8 cellular contexts compared by ENCODE assay signal in the genomic region with DNA sequence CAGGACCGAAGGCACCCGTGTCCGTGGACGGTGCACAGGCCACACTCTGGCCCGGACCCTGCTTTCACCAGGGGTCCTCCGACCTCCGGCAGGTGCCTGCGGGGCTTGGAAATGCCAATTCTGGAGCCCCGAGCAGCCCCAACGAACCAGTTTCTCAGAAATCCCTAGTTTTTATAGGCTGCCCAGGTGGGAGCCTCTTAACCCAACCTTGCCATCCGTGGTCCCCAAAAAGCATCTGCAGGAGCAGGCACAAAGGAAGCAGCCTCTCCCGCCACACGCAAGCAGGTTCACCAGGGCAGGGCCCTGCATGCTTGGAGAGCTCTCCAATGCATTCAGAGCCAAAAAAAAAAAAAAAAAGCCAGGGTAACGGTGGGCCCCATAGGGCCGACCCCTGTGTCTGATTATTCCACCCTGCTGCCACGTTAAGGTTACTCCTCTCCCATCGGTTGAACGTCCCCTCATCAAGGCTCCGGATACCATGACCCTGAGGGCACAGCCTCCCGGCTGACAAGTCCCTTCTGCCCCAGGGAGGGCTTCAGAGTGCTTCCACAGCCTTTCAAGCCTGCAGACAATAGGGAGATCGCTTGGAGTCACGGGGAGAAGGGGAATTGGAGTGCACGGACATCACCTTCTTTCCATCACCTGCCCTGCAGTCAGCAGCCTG. TPM values are rescaled to one million over a fixed set of nuclear protein-coding genes. Genes with fewer than 3 reads are reported as not detected.
DNase-seq lines count a peak whose midpoint lies in the region; ATAC-seq and TF ChIP-seq lines count a peak whose summit lies in the region.

No MANE protein-coding gene starts in this region.

- CTCF ChIA-PET in PC-9 (lab: Charles Lee) = interaction anchor here (0.5 to 0.9 kb wide), 6 partner anchors 13 to 82 kb away, joined by 3 to 11 read pairs (median 6); partner anchors contain the start of genes ANAPC2, RNF224 and SSNA1

- H3K27ac ChIP-seq in DOHH2 (ENCODE audit: low read depth, low read length) = peak overlapping the region; percentile 63
- H3K27ac ChIP-seq in PC-9 = no peak overlapping the region
- peak overlapping the region; percentile 36 for H3K27ac ChIP-seq in epithelial cell of prostate

- peak overlapping the region; percentile 77 for H3K4me3 Mint-ChIP-seq in progenitor cell of endocrine pancreas (ENCODE audit: low read depth)

- BruUV-seq in PC-9 (replicated peaks; lab: Mats Ljungman, UMichigan) = no TSS peak

- H4K20me1 ChIP-seq in DOHH2 (ENCODE audit: control insufficient read depth, insufficient read depth, low read depth, low read length) (peaks cover 8% of the 10 kb centered on the region; the same call in 1 of the 2 replicates), PC-9 (ENCODE audit: insufficient read depth) (peaks cover 28% of the 10 kb centered on the region)

- H3K27me3 Mint-ChIP-seq in progenitor cell of endocrine pancreas = no peaks in the 10 kb centered on the region

- H3F3A ChIP-seq in DOHH2 (ENCODE audit: control insufficient read depth, insufficient read depth) (peaks cover 6% of the 10 kb centered on the region), PC-9 (ENCODE audit: insufficient read depth, low read depth) (peaks cover 36% of the 10 kb centered on the region; the same call in 1 of the 2 replicates)

- H3K27ac Mint-ChIP-seq in progenitor cell of endocrine pancreas = peak overlapping the region; percentile 85

- H3K36me3 ChIP-seq in DOHH2 (ENCODE audit: control insufficient read depth, low read length) = peaks cover 16% of the 10 kb centered on the region
- no peaks in the 10 kb centered on the region for H3K36me3 ChIP-seq in PC-9 (ENCODE audit: low read depth)

- H2AFZ ChIP-seq in PC-9 = no peak overlapping the region

- H3K9me3 Mint-ChIP-seq in progenitor cell of endocrine pancreas (ENCODE audit: low read depth) = no peaks in the 10 kb centered on the region

- H3K4me1 ChIP-seq in DOHH2 (ENCODE audit: control insufficient read depth, low read length) (peaks cover 61% of the 10 kb centered on the region), PC-9 (replicated peaks; ENCODE audit: insufficient read depth) (peaks cover 55% of the 10 kb centered on the region)

- H3K36me3 Mint-ChIP-seq in progenitor cell of endocrine pancreas (ENCODE audit: insufficient read depth) = no peaks in the 10 kb centered on the region

- H3K9me2 ChIP-seq in DOHH2 (replicated peaks; ENCODE audit: control insufficient read depth, low read length) = no peaks in the 10 kb centered on the region
- no peaks in the 10 kb centered on the region for H3K9me2 ChIP-seq in PC-9 (ENCODE audit: insufficient read depth)

- H3K27me3 ChIP-seq in DOHH2 (ENCODE audit: control insufficient read depth, low read length) (no peaks in the 10 kb centered on the region), PC-9 (ENCODE audit: insufficient read depth, low read depth) (no peaks in the 10 kb centered on the region)

- intact Hi-C loops in PC-9 (cut with micrococcal nuclease; ENCODE audit: unreplicated experiment) = loop anchor here (2.0 kb wide), 1 partner anchor 15 kb away; a partner anchor contains a TSS

- H3K9me3 ChIP-seq in DOHH2 (ENCODE audit: control insufficient read depth, insufficient read depth, low read length) = no peaks in the 10 kb centered on the region
- H3K9me3 ChIP-seq in PC-9 (ENCODE audit: insufficient read depth, low read depth) = no peaks in the 10 kb centered on the region

- H3K4me1 Mint-ChIP-seq in progenitor cell of endocrine pancreas (ENCODE audit: low read depth) = peaks cover 31% of the 10 kb centered on the region

- H3K4me3 ChIP-seq in DOHH2 (ENCODE audit: low read length) = peak overlapping the region; percentile 96
- H3K4me3 ChIP-seq in PC-9 = peak overlapping the region; percentile 81

- POLR2A ChIA-PET in PC-9 (lab: Charles Lee; ENCODE audit: unreplicated experiment) = interaction anchor here (0.6 to 1.0 kb wide), 10 partner anchors 12 to 471 kb away, joined by 3 to 20 read pairs (median 5); partner anchors contain the start of genes ANAPC2, CYSRT1, RNF224 and SSNA1

- H3K79me2 ChIP-seq in DOHH2 (ENCODE audit: control insufficient read depth, low read length) = peaks cover 76% of the 10 kb centered on the region
- peaks cover 81% of the 10 kb centered on the region for H3K79me2 ChIP-seq in PC-9 (ENCODE audit: low read depth)

- DNase-seq in PC-9 (no peak), epithelial cell of prostate (ENCODE audit: low read depth, low spot score) (no peak), progenitor cell of endocrine pancreas (ENCODE audit: low spot score, unreplicated experiment) (no peak), NCI-H345 (lab: John Stamatoyannopoulos, UW) (no peak), hippocampal formation (lab: John Stamatoyannopoulos, UW) (no peak)

- H3K4me2 ChIP-seq in DOHH2 (ENCODE audit: low read length) (peak overlapping the region; percentile 92), PC-9 (peak overlapping the region; percentile 98)

- TF ChIP-seq CTCF in DOHH2 (IDR thresholded peaks at IDR 0.05; ENCODE audit: low read depth, low read length, poor library complexity, severe bottlenecking) = no peak
- no peak for TF ChIP-seq CTCF in PC-9 (conservative IDR thresholded peaks at IDR 0.05)
- no peak for TF ChIP-seq CTCF in progenitor cell of endocrine pancreas (IDR thresholded peaks at IDR 0.05; ENCODE audit: unreplicated experiment)

- ATAC-seq in HG02970 (IDR thresholded peaks at IDR 0.05; ENCODE audit: low FRiP score, unreplicated experiment) = no peak
- no peak for ATAC-seq in HG03139 (IDR thresholded peaks at IDR 0.05; ENCODE audit: unreplicated experiment)

RNA-seq across cellular contexts. Expression of gene TPRN, which starts 0.8 kb away (rescaled TPM):
- total RNA-seq in PC-9 (2021) = 61.0 and 61.8 TPM in 2 replicates
- total RNA-seq in progenitor cell of endocrine pancreas = 18.8 and 20.7 TPM in 2 replicates

RNA-seq across cellular contexts. Expression of gene TMEM203, which starts 4.1 kb away (rescaled TPM):
- 43.3 and 45.5 TPM in 2 replicates for total RNA-seq in PC-9 (2021)
- 35.2 and 36.2 TPM in 2 replicates for total RNA-seq in progenitor cell of endocrine pancreas

RNA-seq across cellular contexts. Expression of gene NDOR1, which starts 4.2 kb away (rescaled TPM):
- 27.7 and 28.8 TPM in 2 replicates for total RNA-seq in PC-9 (2021)
- total RNA-seq in progenitor cell of endocrine pancreas = 35.1 and 37.4 TPM in 2 replicates

RNA-seq across cellular contexts. Expression of gene SSNA1, which starts 12.9 kb away (rescaled TPM):
- total RNA-seq in PC-9 (2021) = 98.7 and 109 TPM in 2 replicates
- total RNA-seq in progenitor cell of endocrine pancreas = 52.5 and 59.1 TPM in 2 replicates

RNA-seq across cellular contexts. Expression of gene ANAPC2, which starts 13.0 kb away (rescaled TPM):
- total RNA-seq in PC-9 (2021) = 92.1 and 95.4 TPM in 2 replicates
- 73.2 and 74.3 TPM in 2 replicates for total RNA-seq in progenitor cell of endocrine pancreas
